ENCODE assay signal across 8 cellular contexts in the genomic region with DNA sequence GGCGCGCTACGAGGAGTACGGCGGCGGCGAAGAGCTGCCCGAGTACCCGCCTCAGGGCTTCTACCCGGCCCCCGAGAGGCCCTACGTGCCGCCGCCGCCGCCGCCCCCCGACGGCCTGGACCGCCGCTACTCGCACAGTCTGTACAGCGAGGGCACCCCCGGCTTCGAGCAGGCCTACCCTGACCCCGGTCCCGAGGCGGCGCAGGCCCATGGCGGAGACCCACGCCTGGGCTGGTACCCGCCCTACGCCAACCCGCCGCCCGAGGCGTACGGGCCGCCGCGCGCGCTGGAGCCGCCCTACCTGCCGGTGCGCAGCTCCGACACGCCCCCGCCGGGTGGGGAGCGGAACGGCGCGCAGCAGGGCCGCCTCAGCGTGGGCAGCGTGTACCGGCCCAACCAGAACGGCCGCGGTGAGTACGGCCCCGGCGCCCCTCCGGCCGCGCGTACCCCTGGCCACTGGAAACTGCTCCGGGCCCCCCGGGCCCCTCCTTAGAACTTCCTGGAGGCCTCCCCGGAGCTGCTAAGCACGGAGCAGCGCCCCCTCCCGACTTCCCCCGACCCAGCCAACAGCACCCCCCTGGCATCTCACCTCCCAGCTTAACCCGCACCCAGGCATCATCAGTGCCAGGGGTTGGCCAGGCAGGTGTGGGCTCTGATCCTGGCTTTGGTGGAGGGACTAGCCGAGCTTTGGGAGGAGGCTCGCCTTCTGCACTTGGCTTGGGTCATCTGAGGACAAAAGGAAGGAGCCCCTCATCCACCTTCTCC. TPM values are rescaled to one million over a fixed set of nuclear protein-coding genes. Genes with fewer than 3 reads are reported as not detected.
DNase-seq lines count a peak whose midpoint lies in the region; ATAC-seq and TF ChIP-seq lines count a peak whose summit lies in the region.
"Had no signal": no experiment of that assay in that cellular context is flagged by ENCODE, and none has a peak within 500 bp of the region (broad histone marks: within the 10 kb centered on the region; RNA-seq: fewer than 3 reads in every experiment).

No MANE protein-coding gene starts in this region.

- TF ChIP-seq CTCF in GM13977 (IDR thresholded peaks at IDR 0.05; ENCODE audit: extremely low read depth, insufficient read depth, missing control alignments) (peak; percentile 32), epithelial cell of proximal tubule (conservative IDR thresholded peaks at IDR 0.05; ENCODE audit: low read depth, low read length) (peak; percentile 59)

- peak overlapping the region; percentile 65 to 87 (median 78) for H3K4me3 Mint-ChIP-seq in naive thymus-derived CD8-positive, alpha-beta T cell
- peak overlapping the region; percentile 81 for H3K4me3 Mint-ChIP-seq in stimulated activated naive B cell treated with anti-CD40 and anti-IgM and Interleukin-4, amounts not matched to agents 10 μg/mL and 1 μg/mL and 100 μg/mL, for 72 hours

- in situ Hi-C loops in GM13977 (cut with MboI; ENCODE audit: low pct_unique_long_range_greater_than_20kb, low sequenced_read_pairs, unreplicated experiment): no loop called here

- H3K27me3 Mint-ChIP-seq in naive thymus-derived CD8-positive, alpha-beta T cell: peaks cover 0 to 2% (median 0%) of the 10 kb centered on the region in 5 donors
- peaks cover 54 to 75% of the 10 kb centered on the region in 2 donors for H3K27me3 Mint-ChIP-seq in stimulated activated naive B cell treated with anti-CD40 and anti-IgM and Interleukin-4, amounts not matched to agents 10 μg/mL and 1 μg/mL and 100 μg/mL, for 72 hours

- H3K9me3 Mint-ChIP-seq in naive thymus-derived CD8-positive, alpha-beta T cell: no peaks in the 10 kb centered on the region
- no peaks in the 10 kb centered on the region for H3K9me3 Mint-ChIP-seq in stimulated activated naive B cell treated with anti-CD40 and anti-IgM and Interleukin-4, amounts not matched to agents 10 μg/mL and 1 μg/mL and 100 μg/mL, for 72 hours

- H3K4me1 Mint-ChIP-seq in naive thymus-derived CD8-positive, alpha-beta T cell: peaks cover 28 to 50% (median 43%) of the 10 kb centered on the region in 4 donors
- H3K4me1 Mint-ChIP-seq in stimulated activated naive B cell treated with anti-CD40 and anti-IgM and Interleukin-4, amounts not matched to agents 10 μg/mL and 1 μg/mL and 100 μg/mL, for 72 hours: peaks cover 17 to 29% of the 10 kb centered on the region in 2 donors

- DNase-seq in GM13977 (ENCODE audit: low spot score) (peak; percentile 80), NCI-H345 treated with DMSO at 0.1 percent for 48 hours (lab: John Stamatoyannopoulos, UW; ENCODE audit: unreplicated experiment) (peak; percentile 38), epithelial cell of proximal tubule (ENCODE audit: low read depth) (no peak)
- peak; percentile 78 for DNase-seq in activated CD8-positive, alpha-beta memory T cell treated with anti-CD3 and anti-CD28 coated beads, Interleukin-2, amount 50 U/mL, for 4 hours
- peak; percentile 62 to 88 (median 78) for DNase-seq in naive thymus-derived CD8-positive, alpha-beta T cell
- peak; percentile 50 for DNase-seq in stimulated activated naive B cell treated with anti-CD40 and anti-IgM and Interleukin-4, amounts not matched to agents 10 μg/mL and 1 μg/mL and 100 μg/mL, for 72 hours

- ATAC-seq in naive thymus-derived CD8-positive, alpha-beta T cell: peak; percentile 88 to 90
- peak; percentile 82 to 89 for ATAC-seq in stimulated activated naive B cell treated with anti-CD40 and anti-IgM and Interleukin-4, amounts not matched to agents 10 μg/mL and 1 μg/mL and 100 μg/mL, for 72 hours (replicated peaks)
- no peak for ATAC-seq in HG03025 (IDR thresholded peaks at IDR 0.05; ENCODE audit: low FRiP score, unreplicated experiment)

- no peaks in the 10 kb centered on the region for H3K36me3 Mint-ChIP-seq in naive thymus-derived CD8-positive, alpha-beta T cell
- no peaks in the 10 kb centered on the region for H3K36me3 Mint-ChIP-seq in stimulated activated naive B cell treated with anti-CD40 and anti-IgM and Interleukin-4, amounts not matched to agents 10 μg/mL and 1 μg/mL and 100 μg/mL, for 72 hours

- H3K4me3 ChIP-seq in epithelial cell of proximal tubule (ENCODE audit: low read depth, low read length): peak overlapping the region; percentile 62

- peak overlapping the region; percentile 47 to 86 (median 72) for H3K27ac Mint-ChIP-seq in naive thymus-derived CD8-positive, alpha-beta T cell
- peak overlapping the region; percentile 70 for H3K27ac Mint-ChIP-seq in stimulated activated naive B cell treated with anti-CD40 and anti-IgM and Interleukin-4, amounts not matched to agents 10 μg/mL and 1 μg/mL and 100 μg/mL, for 72 hours

- POLR2A ChIA-PET in naive thymus-derived CD8-positive, alpha-beta T cell (lab: Charles Lee): interaction anchor here (0.6 to 1.1 kb wide), 5 partner anchors 21 to 1301 kb away, joined by 3 to 5 read pairs (median 3); no protein-coding TSS in a partner anchor

RNA-seq across cellular contexts. Expression of a gene that starts 1.4 kb away (rescaled TPM):
- total RNA-seq in epithelial cell of proximal tubule: 48.7 and 120 TPM in 2 replicates
- 1 to 10 TPM in 1 of 2 experiments, under 1 TPM in 1; 0.80 to 1.9 TPM for total RNA-seq in naive thymus-derived CD8-positive, alpha-beta T cell
- 1 to 10 TPM; 1.2 to 2.0 (median 1.3) TPM for polyA plus RNA-seq in naive thymus-derived CD8-positive, alpha-beta T cell

RNA-seq across cellular contexts. Expression of a gene that starts 54.3 kb away (rescaled TPM):
- not detected in 2 replicates for total RNA-seq in epithelial cell of proximal tubule
- not detected for total RNA-seq in naive thymus-derived CD8-positive, alpha-beta T cell
- polyA plus RNA-seq in naive thymus-derived CD8-positive, alpha-beta T cell: not detected
- total RNA-seq: pulmonary artery endothelial cell had no signal

Comparison
In these comparisons a context has a peak if more than half of its experiments do, and no peak if none do; other contexts are left out.
1. RNA of a gene that starts 1.4 kb away (total RNA-seq): 48.7 to 120 TPM in epithelial cell of proximal tubule; 0.80 to 1.9 TPM in naive thymus-derived CD8-positive, alpha-beta T cell; every median in the first group is over 10 times any median in the second.